1 cellular context compared by ENCODE assay signal in the genomic region with DNA sequence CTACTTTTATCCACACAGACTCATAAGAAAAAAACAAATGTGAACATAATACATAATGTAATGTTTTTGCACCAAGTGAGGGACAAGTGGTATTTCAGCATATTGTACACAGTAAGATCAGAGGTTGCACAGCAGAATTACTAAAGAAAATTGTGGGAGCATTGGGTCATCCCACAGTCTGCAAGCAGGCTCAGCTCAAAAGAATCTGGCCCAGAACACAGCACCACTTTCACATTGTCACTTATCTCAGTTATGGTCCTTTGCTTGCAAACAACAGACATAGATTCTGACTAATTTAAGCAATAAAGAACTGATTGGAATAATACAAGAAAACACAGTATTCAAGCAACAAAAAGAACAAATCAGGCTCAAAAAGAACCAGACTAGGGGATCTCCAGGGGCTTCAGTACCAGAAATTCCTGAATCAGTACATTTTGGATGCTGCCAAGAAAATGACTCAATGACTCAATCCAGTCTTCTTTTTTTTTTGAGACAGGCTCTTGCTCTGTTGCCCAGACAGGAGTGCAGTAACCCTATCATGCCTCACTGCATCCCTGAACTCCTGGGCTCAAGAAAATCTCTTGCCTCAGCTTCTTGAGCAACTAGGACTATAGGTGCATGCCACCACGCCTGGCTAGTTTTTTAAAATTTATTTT.
TF ChIP-seq lines count a peak whose summit lies in the region.

No MANE protein-coding gene starts in this region.

TF ChIP-seq in K562, 482 proteins besides CTCF, POLR2A, EP300 and RAD21 (continued from another document):
- no peak for TF ChIP-seq PHB2 (IDR thresholded peaks at IDR 0.05; ENCODE audit: low read depth)
- no peak for TF ChIP-seq THRAP3 (IDR thresholded peaks at IDR 0.05; ENCODE audit: borderline replicate concordance)
- TF ChIP-seq ZFP30 (CRISPR knock-in tag; IDR thresholded peaks at IDR 0.05; ENCODE audit: borderline replicate concordance) = no peak
- TF ChIP-seq ZNF143 (CRISPR knock-in tag; IDR thresholded peaks at IDR 0.05) = no peak
- TF ChIP-seq, protein P1, sequence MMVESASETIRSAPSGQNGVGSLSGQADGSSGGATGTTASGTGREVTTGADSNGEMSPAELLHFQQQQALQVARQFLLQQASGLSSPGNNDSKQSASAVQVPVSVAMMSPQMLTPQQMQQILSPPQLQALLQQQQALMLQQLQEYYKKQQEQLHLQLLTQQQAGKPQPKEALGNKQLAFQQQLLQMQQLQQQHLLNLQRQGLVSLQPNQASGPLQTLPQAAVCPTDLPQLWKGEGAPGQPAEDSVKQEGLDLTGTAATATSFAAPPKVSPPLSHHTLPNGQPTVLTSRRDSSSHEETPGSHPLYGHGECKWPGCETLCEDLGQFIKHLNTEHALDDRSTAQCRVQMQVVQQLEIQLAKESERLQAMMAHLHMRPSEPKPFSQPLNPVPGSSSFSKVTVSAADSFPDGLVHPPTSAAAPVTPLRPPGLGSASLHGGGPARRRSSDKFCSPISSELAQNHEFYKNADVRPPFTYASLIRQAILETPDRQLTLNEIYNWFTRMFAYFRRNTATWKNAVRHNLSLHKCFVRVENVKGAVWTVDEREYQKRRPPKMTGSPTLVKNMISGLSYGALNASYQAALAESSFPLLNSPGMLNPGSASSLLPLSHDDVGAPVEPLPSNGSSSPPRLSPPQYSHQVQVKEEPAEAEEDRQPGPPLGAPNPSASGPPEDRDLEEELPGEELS (CRISPR knock-in tag; IDR thresholded peaks at IDR 0.05; ENCODE audit: borderline replicate concordance) = no peak
